ENCODE assay signal across 1 cellular context in the genomic region with DNA sequence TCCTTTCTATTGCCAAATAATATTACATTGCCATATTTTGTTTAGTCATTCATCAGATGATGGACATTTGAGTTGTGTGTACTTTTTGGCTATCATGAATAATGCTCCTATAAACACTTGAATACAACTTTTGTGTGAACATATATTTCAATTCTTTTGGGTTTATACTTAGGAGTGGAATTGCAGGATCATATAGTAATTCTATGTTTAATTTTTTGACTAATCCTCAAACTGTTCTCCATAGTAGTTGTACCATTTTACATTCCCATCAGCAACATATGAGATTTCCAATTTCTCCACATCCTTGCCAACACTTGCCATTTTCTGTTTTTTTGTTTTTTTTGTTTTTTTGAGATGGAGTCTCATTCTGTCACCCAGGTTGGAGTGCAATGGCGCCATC.
TF ChIP-seq lines count a peak whose summit lies in the region.

No MANE protein-coding gene starts in this region.

TF ChIP-seq in HEK293, 187 proteins besides CTCF, POLR2A, EP300 and RAD21 (continued from another document):
- TF ChIP-seq, protein P1, sequence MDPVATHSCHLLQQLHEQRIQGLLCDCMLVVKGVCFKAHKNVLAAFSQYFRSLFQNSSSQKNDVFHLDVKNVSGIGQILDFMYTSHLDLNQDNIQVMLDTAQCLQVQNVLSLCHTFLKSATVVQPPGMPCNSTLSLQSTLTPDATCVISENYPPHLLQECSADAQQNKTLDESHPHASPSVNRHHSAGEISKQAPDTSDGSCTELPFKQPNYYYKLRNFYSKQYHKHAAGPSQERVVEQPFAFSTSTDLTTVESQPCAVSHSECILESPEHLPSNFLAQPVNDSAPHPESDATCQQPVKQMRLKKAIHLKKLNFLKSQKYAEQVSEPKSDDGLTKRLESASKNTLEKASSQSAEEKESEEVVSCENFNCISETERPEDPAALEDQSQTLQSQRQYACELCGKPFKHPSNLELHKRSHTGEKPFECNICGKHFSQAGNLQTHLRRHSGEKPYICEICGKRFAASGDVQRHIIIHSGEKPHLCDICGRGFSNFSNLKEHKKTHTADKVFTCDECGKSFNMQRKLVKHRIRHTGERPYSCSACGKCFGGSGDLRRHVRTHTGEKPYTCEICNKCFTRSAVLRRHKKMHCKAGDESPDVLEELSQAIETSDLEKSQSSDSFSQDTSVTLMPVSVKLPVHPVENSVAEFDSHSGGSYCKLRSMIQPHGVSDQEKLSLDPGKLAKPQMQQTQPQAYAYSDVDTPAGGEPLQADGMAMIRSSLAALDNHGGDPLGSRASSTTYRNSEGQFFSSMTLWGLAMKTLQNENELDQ (tag by site-specific recombination; IDR thresholded peaks at IDR 0.05; ENCODE audit: low read depth) = no peak
- TF ChIP-seq ZNF701 (tag by site-specific recombination; IDR thresholded peaks at IDR 0.05) (no peak), ZNF561 (tag by site-specific recombination; IDR thresholded peaks at IDR 0.05; ENCODE audit: borderline replicate concordance) (no peak)
